21 cellular contexts compared by ENCODE assay signal in the genomic region with DNA sequence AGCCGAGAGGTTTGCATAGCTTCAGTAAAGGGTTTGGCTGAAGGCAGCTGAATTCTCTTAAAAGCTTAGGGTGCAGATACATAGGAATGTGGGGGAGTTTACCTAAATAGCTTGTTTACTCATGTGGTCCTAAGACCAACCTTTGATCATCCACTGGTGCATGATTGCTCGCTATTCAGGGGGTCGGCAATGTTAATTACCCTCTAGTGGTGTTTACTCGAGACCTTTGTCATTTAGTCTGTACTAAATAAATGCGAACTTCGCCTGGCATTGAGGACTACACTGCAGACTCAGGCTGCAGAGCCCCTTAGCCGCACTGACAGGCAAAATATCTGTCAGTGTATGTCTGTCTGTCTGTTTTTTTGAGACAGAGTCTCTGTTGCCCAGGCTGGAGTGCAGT. TPM values are rescaled to one million over a fixed set of nuclear protein-coding genes. Genes with fewer than 3 reads are reported as not detected.
DNase-seq lines count a peak whose midpoint lies in the region; ATAC-seq and TF ChIP-seq lines count a peak whose summit lies in the region.
"Had no signal": no experiment of that assay in that cellular context is flagged by ENCODE, and none has a peak within 500 bp of the region (broad histone marks: within the 10 kb centered on the region; RNA-seq: fewer than 3 reads in every experiment).

No MANE protein-coding gene starts in this region.

- H3K9me3 ChIP-seq in BLaER1 treated with 17β-estradiol and CSF1 and Interleukin-3, amounts not matched to agents 10 nM and 100 nM (replicated peaks in 1 of 11) = peaks cover 0 to 14% (median 10%) of the 10 kb centered on the region in 11 experiments; a peak in 14 of 22 replicates
- H3K9me3 ChIP-seq in H9 (ENCODE audit: control insufficient read depth, low read depth, low read length) (peaks cover 4% of the 10 kb centered on the region), GM23248 (ENCODE audit: low read depth) (no peaks in the 10 kb centered on the region)
- H3K9me3 ChIP-seq: right lobe of liver, tibial artery had no signal

- no peak overlapping the region for H2BK12ac ChIP-seq in H9 (ENCODE audit: insufficient read length, low read depth, low read length)

- H3K4me1 Mint-ChIP-seq in H9 (peaks cover 4 to 14% of the 10 kb centered on the region in 2 experiments), naive B cell (peaks cover 63 to 90% (median 73%) of the 10 kb centered on the region in 3 donors)
- H3K4me1 Mint-ChIP-seq in activated T-helper 17 cell treated with anti-CD3 and anti-CD28 coated beads, Interleukin-2, amount 50 U/mL, for 72 hours = peaks cover 25% of the 10 kb centered on the region

- no peaks in the 10 kb centered on the region for H3F3A ChIP-seq in GM23248 (ENCODE audit: insufficient read depth)

- H3K4me1 ChIP-seq in BLaER1 treated with 17β-estradiol and CSF1 and Interleukin-3, amounts not matched to agents 10 nM and 100 nM = peaks cover 64 to 99% (median 92%) of the 10 kb centered on the region in 10 experiments
- H3K4me1 ChIP-seq in H9 (ENCODE audit: insufficient read depth, low read length) (no peaks in the 10 kb centered on the region), GM23248 (ENCODE audit: insufficient read depth) (no peaks in the 10 kb centered on the region)
- H3K4me1 ChIP-seq: neural progenitor cell had no signal

- no peak overlapping the region for H3K18ac ChIP-seq in H9 (ENCODE audit: insufficient read length, low read depth, low read length)

- ATAC-seq in activated T-helper 17 cell treated with anti-CD3 and anti-CD28 coated beads, Interleukin-2, amount 50 U/mL, for 72 hours (replicated peaks) = no peak
- ATAC-seq in naive B cell (ENCODE audit: low read depth in 2 of 2) (no peak), HG03565 (IDR thresholded peaks at IDR 0.05; ENCODE audit: unreplicated experiment) (no peak), HG02938 (IDR thresholded peaks at IDR 0.05; ENCODE audit: unreplicated experiment) (no peak)

- H2BK20ac ChIP-seq in H9 (ENCODE audit: low read depth, low read length, poor library complexity, severe bottlenecking) = no peak overlapping the region

- no peak overlapping the region for H4K8ac ChIP-seq in H9 (replicated peaks; ENCODE audit: insufficient read length, low read depth, low read length)

- H3K27me3 Mint-ChIP-seq in H9 (ENCODE audit: low read depth) (no peaks in the 10 kb centered on the region), naive B cell (no peaks in the 10 kb centered on the region)
- H3K27me3 Mint-ChIP-seq in activated T-helper 17 cell treated with anti-CD3 and anti-CD28 coated beads, Interleukin-2, amount 50 U/mL, for 72 hours = no peaks in the 10 kb centered on the region
- H3K27me3 Mint-ChIP-seq: stimulated activated naive CD8-positive, alpha-beta T cell treated with anti-CD3 and anti-CD28 coated beads, Interleukin-15, Interleukin-2, amounts not matched to agents 100 ng/mL and 50 ng/mL, for 24 hours had no signal

- no CpG with 5 or more reads among the region's 7 CpGs for WGBS in H9 (ENCODE audit: extremely low coverage, insufficient read length, low lambda C conversion rate)
- 89 to 95% methylated on average over 7 of the region's 7 CpGs for WGBS in GM23248 (ENCODE audit: low coverage in 1 of 2, low lambda C conversion rate in 2 of 2, missing lambda C conversion rate in 2 of 2), 2 experiments

- H3K36me3 ChIP-seq in BLaER1 treated with 17β-estradiol and CSF1 and Interleukin-3, amounts not matched to agents 10 nM and 100 nM = peaks cover 36 to 66% (median 51%) of the 10 kb centered on the region in 11 experiments
- 0 out of 2 replicates have a peak, but pooled peaks cover 6% of the 10 kb centered on the region for H3K36me3 ChIP-seq in GM23248 (ENCODE audit: low read depth)
- H3K36me3 ChIP-seq: neural progenitor cell had no signal

- no peak overlapping the region for H4K91ac ChIP-seq in H9 (ENCODE audit: insufficient read length, low read depth, low read length)

- H3K27me3 ChIP-seq in BLaER1 treated with 17β-estradiol and CSF1 and Interleukin-3, amounts not matched to agents 10 nM and 100 nM = no peaks in the 10 kb centered on the region
- H3K27me3 ChIP-seq in H9 (ENCODE audit: insufficient read depth, low read length) (no peaks in the 10 kb centered on the region; the same call in 1 of the 2 replicates), GM23248 (replicated peaks; ENCODE audit: insufficient read depth) (no peaks in the 10 kb centered on the region)
- H3K27me3 ChIP-seq: neural progenitor cell, right lobe of liver, tibial artery had no signal

- no peak overlapping the region for H3K23ac ChIP-seq in H9 (ENCODE audit: insufficient read length, low read depth, low read length)

- no peak overlapping the region for H2AK5ac ChIP-seq in H9 (ENCODE audit: insufficient read length, low read length)

- no peak overlapping the region for H3K4ac ChIP-seq in H9 (ENCODE audit: low read depth, low read length)

- H3K9ac ChIP-seq in BLaER1 treated with 17β-estradiol and CSF1 and Interleukin-3, amounts not matched to agents 10 nM and 100 nM = no peak overlapping the region
- H3K9ac ChIP-seq in H9 (ENCODE audit: extremely low read depth, insufficient read length, low read length) = no peak overlapping the region
- H3K9ac ChIP-seq in GM23248 = no peak overlapping the region
- H3K9ac ChIP-seq: neural progenitor cell had no signal

- H3K79me2 ChIP-seq in H9 (ENCODE audit: insufficient read depth, low read length) (no peaks in the 10 kb centered on the region), GM23248 (ENCODE audit: insufficient read depth) (no peaks in the 10 kb centered on the region)

- no peaks in the 10 kb centered on the region for H3K9me2 ChIP-seq in GM23248 (ENCODE audit: insufficient read depth)

- in situ Hi-C loops in GM23248 (cut with MboI) = loop anchor here (10.0 kb wide), 1 partner anchor 124 kb away; no protein-coding TSS in a partner anchor

- H2BK120ac ChIP-seq in H9 (ENCODE audit: low read depth, low read length, poor library complexity, severe bottlenecking) = no peak overlapping the region

- H2AFZ ChIP-seq in H9 (ENCODE audit: low read length) (no peak overlapping the region), GM23248 (no peak overlapping the region)
- H2AFZ ChIP-seq: neural progenitor cell had no signal

- H3K4me3 Mint-ChIP-seq in H9 = no peak overlapping the region
- no peak overlapping the region for H3K4me3 Mint-ChIP-seq in activated T-helper 17 cell treated with anti-CD3 and anti-CD28 coated beads, Interleukin-2, amount 50 U/mL, for 72 hours
- H3K4me3 Mint-ChIP-seq in naive B cell = peak overlapping the region in 5 of 8 donors; percentile 16 to 67 (median 37)
- H3K4me3 Mint-ChIP-seq: neural progenitor cell; stimulated activated naive CD8-positive, alpha-beta T cell treated with anti-CD3 and anti-CD28 coated beads, Interleukin-15, Interleukin-2, amounts not matched to agents 100 ng/mL and 50 ng/mL, for 24 hours had no signal

- no peak overlapping the region for H3K14ac ChIP-seq in H9 (ENCODE audit: insufficient read depth, low read length)

- H3K79me1 ChIP-seq in H9 (ENCODE audit: insufficient read depth, low read depth, low read length, poor library complexity, severe bottlenecking) = no peaks in the 10 kb centered on the region

- H3K36me3 Mint-ChIP-seq in H9 (ENCODE audit: insufficient read depth in 1 of 3, low read depth in 3 of 3) (peaks cover 73 to 91% (median 77%) of the 10 kb centered on the region in 3 experiments), naive B cell (peaks cover 10 to 25% of the 10 kb centered on the region in 2 donors)
- peaks cover 78% of the 10 kb centered on the region for H3K36me3 Mint-ChIP-seq in activated T-helper 17 cell treated with anti-CD3 and anti-CD28 coated beads, Interleukin-2, amount 50 U/mL, for 72 hours (ENCODE audit: low read depth)

- peak; percentile 19 for DNase-seq in H9
- no peak for DNase-seq in naive B cell
- DNase-seq in 8988T = no peak
- DNase-seq in GM23248 = no peak
- DNase-seq: activated T-cell treated with anti-CD3 and anti-CD28 coated beads for 4 hours, DMS153, NCI-H1048, NCI-H187, NCI-H526 had no signal

- H3T11ph ChIP-seq in H9 (ENCODE audit: low read length) = no peak overlapping the region

- H3K4me2 ChIP-seq in BLaER1 treated with 17β-estradiol and CSF1 and Interleukin-3, amounts not matched to agents 10 nM and 100 nM = peak overlapping the region in 9 of 11 experiments; percentile 71 to 91 (median 86); a peak in 13 of 22 replicates
- no peak overlapping the region for H3K4me2 ChIP-seq in H9 (ENCODE audit: insufficient read depth, insufficient read length, low read length)
- H3K4me2 ChIP-seq in GM23248 (ENCODE audit: unreplicated experiment) = no peak overlapping the region
- H3K4me2 ChIP-seq: neural progenitor cell had no signal

- H2BK5ac ChIP-seq in H9 (ENCODE audit: insufficient read length, low read length) = no peak overlapping the region

- no peak overlapping the region for H3K56ac ChIP-seq in H9 (ENCODE audit: insufficient read length, low read depth, low read length)

- H3K27ac Mint-ChIP-seq in H9 = peak overlapping the region in 1 of 3 experiments; percentile 82; a peak in 1 of 7 replicates
- peak overlapping the region; percentile 80 for H3K27ac Mint-ChIP-seq in activated T-helper 17 cell treated with anti-CD3 and anti-CD28 coated beads, Interleukin-2, amount 50 U/mL, for 72 hours
- peak overlapping the region; percentile 30 to 96 (median 92) for H3K27ac Mint-ChIP-seq in naive B cell
- H3K27ac Mint-ChIP-seq: neural progenitor cell had no signal

- peaks cover 0 to 29% (median 0%) of the 10 kb centered on the region in 11 experiments; a peak in 6 of 22 replicates for H4K20me1 ChIP-seq in BLaER1 treated with 17β-estradiol and CSF1 and Interleukin-3, amounts not matched to agents 10 nM and 100 nM
- H4K20me1 ChIP-seq in H9 (ENCODE audit: control insufficient read depth, insufficient read depth, insufficient read length) (peaks cover 2% of the 10 kb centered on the region), GM23248 (ENCODE audit: insufficient read depth) (no peaks in the 10 kb centered on the region)

- no peak for TF ChIP-seq CTCF in H9 (conservative IDR thresholded peaks at IDR 0.05)

- no peak overlapping the region for H3K4me3 ChIP-seq in BLaER1 treated with 17β-estradiol and CSF1 and Interleukin-3, amounts not matched to agents 10 nM and 100 nM
- no peak overlapping the region for H3K4me3 ChIP-seq in GM23248
- H3K4me3 ChIP-seq: neural progenitor cell, right lobe of liver, tibial artery had no signal

- no peak overlapping the region; a peak in 1 of 22 replicates for H3K27ac ChIP-seq in BLaER1 treated with 17β-estradiol and CSF1 and Interleukin-3, amounts not matched to agents 10 nM and 100 nM
- H3K27ac ChIP-seq in H9 (ENCODE audit: insufficient read length, low read depth, low read length) = no peak overlapping the region
- H3K27ac ChIP-seq in GM23248 = no peak overlapping the region
- H3K27ac ChIP-seq: neural progenitor cell, right lobe of liver, tibial artery, VCaP had no signal

- peaks cover 5 to 9% of the 10 kb centered on the region in 2 experiments for H3K9me3 Mint-ChIP-seq in H9
- H3K9me3 Mint-ChIP-seq in activated T-helper 17 cell treated with anti-CD3 and anti-CD28 coated beads, Interleukin-2, amount 50 U/mL, for 72 hours = no peaks in the 10 kb centered on the region
- H3K9me3 Mint-ChIP-seq in naive B cell = no peaks in the 10 kb centered on the region
- H3K9me3 Mint-ChIP-seq: neural progenitor cell; stimulated activated naive CD8-positive, alpha-beta T cell treated with anti-CD3 and anti-CD28 coated beads, Interleukin-15, Interleukin-2, amounts not matched to agents 100 ng/mL and 50 ng/mL, for 24 hours had no signal

- H2BK15ac ChIP-seq in H9 (ENCODE audit: low read depth, low read length) = no peak overlapping the region

- no peaks in the 10 kb centered on the region for H3K23me2 ChIP-seq in H9 (ENCODE audit: insufficient read length, low read depth, low read length, poor library complexity, severe bottlenecking)

- no peak overlapping the region for H4K5ac ChIP-seq in H9 (ENCODE audit: insufficient read length, low read depth, low read length)

RNA-seq across cellular contexts. Expression of gene TMEM63A, which starts 31.8 kb away (rescaled TPM):
- 75.7 and 80.7 TPM in 2 replicates for total RNA-seq in H9 (2021)
- 100 to 1,000 TPM in 1 of 2 donors, 10 to 100 TPM in 1; 74.9 to 242 TPM for total RNA-seq in activated T-helper 17 cell treated with anti-CD3 and anti-CD28 coated beads, Interleukin-2, amount 50 U/mL, for 72 hours
- polyA plus RNA-seq in naive B cell (ENCODE audit: low read depth in 6 of 6) = 10 to 100 TPM; 10.6 to 38.5 (median 20.0) TPM
- 9.7 and 11.9 TPM in 2 replicates for total RNA-seq in GM23248 (2014; rRNA removed; shearing (Covaris generic))
- 8.5 and 13.5 TPM in 2 replicates for polyA plus RNA-seq in GM23248 (2016; fragmentation: Nextera tagmentation; extraction: Ambion mirVana)

RNA-seq across cellular contexts. Expression of gene LEFTY1, which starts 38.6 kb away (rescaled TPM):
- 102 and 107 TPM in 2 replicates for total RNA-seq in H9 (2021)
- total RNA-seq in activated T-helper 17 cell treated with anti-CD3 and anti-CD28 coated beads, Interleukin-2, amount 50 U/mL, for 72 hours = not detected
- polyA plus RNA-seq in naive B cell (ENCODE audit: low read depth in 6 of 6) (not detected), GM23248 (2016; fragmentation: Nextera tagmentation; extraction: Ambion mirVana) (not detected in 2 replicates)
- not detected in 2 replicates for total RNA-seq in GM23248 (2014; rRNA removed; shearing (Covaris generic))
- total RNA-seq: glomerular endothelial cell; T-helper 2 cell treated with Interferon-gamma antibody and Interleukin-4, amounts not matched to agents 100 ng/mL and 5 ng/mL, for 36 hours had no signal
- polyA plus RNA-seq: keratinocyte had no signal

RNA-seq across cellular contexts. Expression of gene EPHX1, which starts 40.4 kb away (rescaled TPM):
- total RNA-seq in H9 (2021) = 40.6 and 41.0 TPM in 2 replicates
- total RNA-seq in activated T-helper 17 cell treated with anti-CD3 and anti-CD28 coated beads, Interleukin-2, amount 50 U/mL, for 72 hours = 1 to 10 TPM; 1.5 to 1.7 TPM
- polyA plus RNA-seq in naive B cell (ENCODE audit: low read depth in 6 of 6) (1 to 10 TPM in 3 of 6 donors, under 1 TPM in 2, not detected in 1; 0.24 to 1.1 (median 1.0) TPM), GM23248 (2016; fragmentation: Nextera tagmentation; extraction: Ambion mirVana) (16.6 and 17.0 TPM in 2 replicates)
- total RNA-seq in GM23248 (2014; rRNA removed; shearing (Covaris generic)) = 18.2 and 21.9 TPM in 2 replicates

Comparison
In these comparisons a context has a peak if more than half of its experiments do, and no peak if none do; other contexts are left out.
1. H3K4me2 ChIP-seq: peak in BLaER1 treated with 17β-estradiol and CSF1 and Interleukin-3, amounts not matched to agents 10 nM and 100 nM (9 of 11); none in H9 (single experiment) and GM23248 (single experiment).
2. H3K4me3 Mint-ChIP-seq: peak in naive B cell (5 of 8); none in H9 (0 of 2) and activated T-helper 17 cell treated with anti-CD3 and anti-CD28 coated beads, Interleukin-2, amount 50 U/mL, for 72 hours (single experiment).
3. RNA of gene LEFTY1, which starts 38.6 kb away (total RNA-seq): 102 to 107 TPM in H9; not detected in activated T-helper 17 cell treated with anti-CD3 and anti-CD28 coated beads, Interleukin-2, amount 50 U/mL, for 72 hours and not detected in GM23248; every median in the first group is over 10 times any median in the second.